In genomic region chr2:185628985-185629384, GRCh38 we compare ENCODE assay signal across 11 cellular contexts.
DNase-seq lines count a peak whose midpoint lies in the region; ATAC-seq and TF ChIP-seq lines count a peak whose summit lies in the region.
"Had no signal": no experiment of that assay in that cellular context is flagged by ENCODE, and none has a peak within 500 bp of the region (broad histone marks: within the 10 kb centered on the region; RNA-seq: fewer than 3 reads in every experiment).

No MANE protein-coding gene starts in this region.

- H3K9me3 ChIP-seq in DOHH2 (ENCODE audit: control insufficient read depth, insufficient read depth, low read length), result no peaks in the 10 kb centered on the region
- no peaks in the 10 kb centered on the region for H3K9me3 ChIP-seq in uterus

- TF ChIP-seq POLR2A in NB4 (IDR thresholded peaks at IDR 0.05; ENCODE audit: extremely low read depth, insufficient read length) (no peak), uterus (IDR thresholded peaks at IDR 0.05) (no peak)

- no peaks in the 10 kb centered on the region for H3K4me1 ChIP-seq in DOHH2 (ENCODE audit: control insufficient read depth, low read length)
- H3K4me1 ChIP-seq in foreskin keratinocyte, result no peaks in the 10 kb centered on the region
- no peaks in the 10 kb centered on the region for H3K4me1 ChIP-seq in uterus

- no peaks in the 10 kb centered on the region for H3K9me2 ChIP-seq in DOHH2 (replicated peaks; ENCODE audit: control insufficient read depth, low read length)

- ATAC-seq in GM21360 (IDR thresholded peaks at IDR 0.05; ENCODE audit: unreplicated experiment) (peak; percentile 59), foreskin keratinocyte (no peak), GM21447 (IDR thresholded peaks at IDR 0.05; ENCODE audit: unreplicated experiment) (no peak), GM18858 (IDR thresholded peaks at IDR 0.05; ENCODE audit: unreplicated experiment) (no peak)
- ATAC-seq: right cardiac atrium had no signal

- TF ChIP-seq CTCF in DOHH2 (IDR thresholded peaks at IDR 0.05; ENCODE audit: low read depth, low read length, poor library complexity, severe bottlenecking) (peak; percentile 59), NB4 (IDR thresholded peaks at IDR 0.05; ENCODE audit: low read depth, low read length) (peak; percentile 25), foreskin keratinocyte (conservative IDR thresholded peaks at IDR 0.05) (peak; percentile 33), uterus (IDR thresholded peaks at IDR 0.05) (no peak)

- H4K20me1 ChIP-seq in DOHH2 (ENCODE audit: control insufficient read depth, insufficient read depth, low read depth, low read length), result no peaks in the 10 kb centered on the region

- no peaks in the 10 kb centered on the region for H3K79me2 ChIP-seq in DOHH2 (ENCODE audit: control insufficient read depth, low read length)

- H3K36me3 ChIP-seq in DOHH2 (ENCODE audit: control insufficient read depth, low read length) (no peaks in the 10 kb centered on the region), uterus (no peaks in the 10 kb centered on the region)

- no peak overlapping the region for H3K27ac ChIP-seq in DOHH2 (ENCODE audit: low read depth, low read length)
- no peak overlapping the region for H3K27ac ChIP-seq in foreskin keratinocyte
- no peak overlapping the region for H3K27ac ChIP-seq in uterus

- H3F3A ChIP-seq in DOHH2 (ENCODE audit: control insufficient read depth, insufficient read depth), result no peaks in the 10 kb centered on the region

- DNase-seq in NB4 (ENCODE audit: low read depth) (peak; percentile 55), foreskin keratinocyte (no peak), uterus (no peak), Ammon's horn (ENCODE audit: low spot score) (no peak)
- DNase-seq: hypothalamus, NCI-H2029 treated with DMSO at 0.1 percent for 48 hours had no signal

- intact Hi-C loops in uterus (cut with DNase I; ENCODE audit: low total_unique reads), result no loop called here

- no peak overlapping the region for H3K4me3 ChIP-seq in DOHH2 (ENCODE audit: low read length)
- H3K4me3 ChIP-seq in NB4 (ENCODE audit: low read depth, low read length), result no peak overlapping the region
- H3K4me3 ChIP-seq in uterus, result no peak overlapping the region

- no peaks in the 10 kb centered on the region for H3K27me3 ChIP-seq in DOHH2 (ENCODE audit: control insufficient read depth, low read length)
- no peaks in the 10 kb centered on the region for H3K27me3 ChIP-seq in foreskin keratinocyte
- no peaks in the 10 kb centered on the region for H3K27me3 ChIP-seq in uterus

- no peak overlapping the region for H3K4me2 ChIP-seq in DOHH2 (ENCODE audit: low read length)

Comparison
In these comparisons a context has a peak if more than half of its experiments do, and no peak if none do; other contexts are left out.
1. CTCF ChIP-seq: peak in DOHH2 (single experiment), NB4 (single experiment) and foreskin keratinocyte (single experiment); none in uterus (0 of 4).